16 cellular contexts compared by ENCODE assay signal in the genomic region with DNA sequence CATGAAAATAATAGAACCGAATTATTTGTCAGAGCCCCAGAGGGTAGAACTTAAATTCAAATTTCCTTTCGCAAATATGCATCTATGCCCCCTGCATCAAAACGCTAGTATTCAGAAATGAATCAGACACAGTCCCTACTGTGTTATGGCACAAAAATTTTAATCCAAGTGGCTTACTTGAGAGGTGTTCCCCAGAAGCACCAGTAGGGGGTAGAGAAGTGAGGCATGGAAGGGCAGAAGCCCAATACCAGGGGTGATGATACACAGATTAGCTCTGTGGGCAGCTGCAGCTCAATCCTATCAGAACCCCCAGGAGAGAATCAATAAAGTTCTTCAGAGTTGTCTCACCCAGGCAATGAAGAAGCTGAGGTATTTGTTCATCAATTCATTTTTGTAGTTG.
A peak's percentile ranks its signal among the peaks of the same experiment; 100 is the strongest.
DNase-seq lines count a peak whose midpoint lies in the region; ATAC-seq and TF ChIP-seq lines count a peak whose summit lies in the region.
"Had no signal": no experiment of that assay in that cellular context is flagged by ENCODE, and none has a peak within 500 bp of the region (broad histone marks: within the 10 kb centered on the region; RNA-seq: fewer than 3 reads in every experiment).

No MANE protein-coding gene starts in this region.

- H3K36me3 Mint-ChIP-seq in HFFc6 (ENCODE audit: low read depth), result no peaks in the 10 kb centered on the region
- no peaks in the 10 kb centered on the region for H3K36me3 Mint-ChIP-seq in activated naive CD8-positive, alpha-beta T cell treated with anti-CD3 and anti-CD28 coated beads, Interleukin-2, amount 50 U/mL, for 24 hours (ENCODE audit: low read depth)
- H3K36me3 Mint-ChIP-seq: mesothelial cell of epicardium had no signal

- peak; percentile 40 for TF ChIP-seq CTCF in HFFc6 (IDR thresholded peaks at IDR 0.05)
- TF ChIP-seq CTCF in GM10248 (IDR thresholded peaks at IDR 0.05; ENCODE audit: control extremely low read depth, extremely low read depth, low read depth, missing control alignments), result no peak

- no peaks in the 10 kb centered on the region for H3K4me1 Mint-ChIP-seq in HFFc6 (ENCODE audit: low read depth)
- H3K4me1 Mint-ChIP-seq in activated naive CD8-positive, alpha-beta T cell treated with anti-CD3 and anti-CD28 coated beads, Interleukin-2, amount 50 U/mL, for 24 hours, result no peaks in the 10 kb centered on the region

- peak; percentile 7 for DNase-seq in ELR (ENCODE audit: low read depth)
- DNase-seq in HFFc6, result no peak
- peak; percentile 8 for DNase-seq in kidney tubule cell (ENCODE audit: low spot score)
- DNase-seq in GM10248 (ENCODE audit: extremely low spot score), result no peak
- DNase-seq in SW 1271 (lab: John Stamatoyannopoulos, UW), result no peak
- no peak for DNase-seq in activated naive CD8-positive, alpha-beta T cell treated with anti-CD3 and anti-CD28 coated beads, Interleukin-2, amount 50 U/mL, for 24 hours
- DNase-seq: activated CD8-positive, alpha-beta memory T cell treated with anti-CD3 and anti-CD28 coated beads, Interleukin-2, amount 50 U/mL, for 4 hours; adrenal gland; Calu3; heart left ventricle; NCI-H187; stimulated activated naive CD4-positive, alpha-beta T cell; T1000 had no signal

- H3K27ac Mint-ChIP-seq in HFFc6, result no peak overlapping the region
- H3K27ac Mint-ChIP-seq in activated naive CD8-positive, alpha-beta T cell treated with anti-CD3 and anti-CD28 coated beads, Interleukin-2, amount 50 U/mL, for 24 hours, result no peak overlapping the region
- H3K27ac Mint-ChIP-seq: dendritic cell treated with granulocyte-macrophage colony-stimulating factor and Interleukin-4, amounts not matched to agents 40 ng/mL and 50 ng/mL, for 4 days; mesothelial cell of epicardium had no signal

- H3K9me3 Mint-ChIP-seq in HFFc6, result no peaks in the 10 kb centered on the region
- H3K9me3 Mint-ChIP-seq in activated naive CD8-positive, alpha-beta T cell treated with anti-CD3 and anti-CD28 coated beads, Interleukin-2, amount 50 U/mL, for 24 hours, result no peaks in the 10 kb centered on the region
- H3K9me3 Mint-ChIP-seq: dendritic cell treated with granulocyte-macrophage colony-stimulating factor and Interleukin-4, amounts not matched to agents 40 ng/mL and 50 ng/mL, for 4 days; mesothelial cell of epicardium had no signal

- H3K27me3 Mint-ChIP-seq in HFFc6 (ENCODE audit: insufficient read depth), result no peaks in the 10 kb centered on the region
- no peaks in the 10 kb centered on the region for H3K27me3 Mint-ChIP-seq in activated naive CD8-positive, alpha-beta T cell treated with anti-CD3 and anti-CD28 coated beads, Interleukin-2, amount 50 U/mL, for 24 hours
- H3K27me3 Mint-ChIP-seq: dendritic cell treated with granulocyte-macrophage colony-stimulating factor and Interleukin-4, amounts not matched to agents 40 ng/mL and 50 ng/mL, for 4 days had no signal

- CTCF ChIA-PET in GM10248 (lab: Yijun Ruan, JAX), result interaction anchor here (0.8 to 1.4 kb wide), 3 partner anchors 8 to 17 kb away, joined by 3 to 5 read pairs (median 4); no protein-coding TSS in a partner anchor

- H3K4me3 Mint-ChIP-seq in HFFc6, result no peak overlapping the region
- H3K4me3 Mint-ChIP-seq in activated naive CD8-positive, alpha-beta T cell treated with anti-CD3 and anti-CD28 coated beads, Interleukin-2, amount 50 U/mL, for 24 hours, result no peak overlapping the region
- H3K4me3 Mint-ChIP-seq: dendritic cell treated with granulocyte-macrophage colony-stimulating factor and Interleukin-4, amounts not matched to agents 40 ng/mL and 50 ng/mL, for 4 days; mesothelial cell of epicardium had no signal

- peak; percentile 55; the same call in 1 of the 3 replicates for ATAC-seq in SK-N-SH treated with all-trans-retinoic acid at 6 μM for 48 hours
- no peak for ATAC-seq in activated naive CD8-positive, alpha-beta T cell treated with anti-CD3 and anti-CD28 coated beads, Interleukin-2, amount 50 U/mL, for 24 hours
- ATAC-seq: heart left ventricle had no signal

- POLR2A ChIA-PET in GM10248 (lab: Yijun Ruan, JAX), result no interaction called here

TF ChIP-seq in SK-N-SH treated with all-trans-retinoic acid at 6 μM for 48 hours, 23 proteins besides CTCF, POLR2A, EP300 and RAD21:
- no peak for TF ChIP-seq ZFP30 (CRISPR knock-in tag; IDR thresholded peaks at IDR 0.05)
- no peak for TF ChIP-seq ZNF8 (CRISPR knock-in tag; IDR thresholded peaks at IDR 0.05)
- no peak for TF ChIP-seq BACH2 (CRISPR knock-in tag; IDR thresholded peaks at IDR 0.05; ENCODE audit: borderline replicate concordance)
- TF ChIP-seq ZNF70 (CRISPR knock-in tag; IDR thresholded peaks at IDR 0.05), result no peak
- TF ChIP-seq ZFP3 (CRISPR knock-in tag; IDR thresholded peaks at IDR 0.05), result no peak

Comparison
In these comparisons a context has a peak if more than half of its experiments do, and no peak if none do; other contexts are left out.
1. DNase-seq: peak in ELR (single experiment) and kidney tubule cell (single experiment); none in HFFc6 (single experiment), GM10248 (single experiment), SW 1271 (0 of 2) and activated naive CD8-positive, alpha-beta T cell treated with anti-CD3 and anti-CD28 coated beads, Interleukin-2, amount 50 U/mL, for 24 hours (single experiment).